Comparison of ENCODE assay signal across 21 cellular contexts in genomic region chr11:105265859-105266258, GRCh38.
A peak's percentile ranks its signal among the peaks of the same experiment; 100 is the strongest.
DNase-seq lines count a peak whose midpoint lies in the region; TF ChIP-seq lines count a peak whose summit lies in the region.
"Had no signal": no experiment of that assay in that cellular context is flagged by ENCODE, and none has a peak within 500 bp of the region (broad histone marks: within the 10 kb centered on the region; RNA-seq: fewer than 3 reads in every experiment).

No MANE protein-coding gene starts in this region.

- H3K27me3 ChIP-seq in esophagus squamous epithelium (no peaks in the 10 kb centered on the region), vagina (no peaks in the 10 kb centered on the region)
- H3K27me3 ChIP-seq: BE2C, SJSA1 had no signal

- WGBS in esophagus squamous epithelium, 2 donors = 30 to 33% methylated on average over 1 of the region's 1 CpG

- TF ChIP-seq CTCF in astrocyte of the spinal cord (IDR thresholded peaks at IDR 0.05; ENCODE audit: low read depth, low read length) (no peak), esophagus squamous epithelium (IDR thresholded peaks at IDR 0.05) (no peak), vagina (IDR thresholded peaks at IDR 0.05) (no peak)

- in situ Hi-C loops in astrocyte of the spinal cord (cut with HindIII; ENCODE audit: low sequenced_read_pairs) = no loop called here

- TF ChIP-seq POLR2A in esophagus squamous epithelium (IDR thresholded peaks at IDR 0.05) (no peak), vagina (IDR thresholded peaks at IDR 0.05) (no peak)

- no peak overlapping the region for H3K4me3 ChIP-seq in astrocyte of the spinal cord (ENCODE audit: low read depth, low read length)
- no peak overlapping the region for H3K4me3 ChIP-seq in esophagus squamous epithelium
- no peak overlapping the region for H3K4me3 ChIP-seq in vagina
- H3K4me3 ChIP-seq: lower lobe of right lung, SJSA1, skin epidermis had no signal

- H3K27ac ChIP-seq in esophagus squamous epithelium = no peak overlapping the region
- no peak overlapping the region for H3K27ac ChIP-seq in vagina
- H3K27ac ChIP-seq: lower lobe of right lung, SJSA1, skin epidermis had no signal

- DNase-seq in EL (peak; percentile 14), HT1080 (ENCODE audit: low read depth) (peak; percentile 50), astrocyte of the spinal cord (ENCODE audit: low read depth, low spot score) (peak; percentile 34), fibroblast of the conjunctiva (ENCODE audit: low read depth) (peak; percentile 13), esophagus squamous epithelium (lab: John Stamatoyannopoulos, UW) (no peak), vagina (ENCODE audit: extremely low spot score in 2 of 2) (no peak), islet precursor cell (no peak), SHP77 (lab: John Stamatoyannopoulos, UW) (no peak)
- DNase-seq: activated CD4-positive, alpha-beta T cell treated with anti-CD3 and anti-CD28 coated beads, Interleukin-2, amount 10 ng/mL, durations not matched to agents 24 days and 14 days; activated T-cell treated with anti-CD3 and anti-CD28 coated beads, Interleukin-2, amount 50 U/mL, for 1 hour; BE2C; DMS 273 treated with DMSO at 0.1 percent for 48 hours; lower lobe of right lung; naive thymus-derived CD4-positive, alpha-beta T cell; NCI-H1092; NCI-H2171 treated with DMSO at 0.1 percent for 48 hours; posterior cingulate gyrus; stimulated activated naive B cell treated with anti-CD40 and anti-IgM and Interleukin-4, amounts not matched to agents 10 μg/mL and 1 μg/mL and 100 μg/mL, for 72 hours; T1000 had no signal

- H3K4me1 ChIP-seq in esophagus squamous epithelium (no peaks in the 10 kb centered on the region), vagina (no peaks in the 10 kb centered on the region)
- H3K4me1 ChIP-seq: BE2C, lower lobe of right lung had no signal

- no peaks in the 10 kb centered on the region for H3K36me3 ChIP-seq in esophagus squamous epithelium
- H3K36me3 ChIP-seq in vagina = no peaks in the 10 kb centered on the region
- H3K36me3 ChIP-seq: BE2C, lower lobe of right lung, SJSA1 had no signal

- no peaks in the 10 kb centered on the region for H3K9me3 ChIP-seq in esophagus squamous epithelium
- H3K9me3 ChIP-seq in vagina = no peaks in the 10 kb centered on the region
- H3K9me3 ChIP-seq: BE2C, lower lobe of right lung, SJSA1 had no signal

- intact Hi-C loops in esophagus squamous epithelium (cut with DNase I) = no loop called here
- intact Hi-C loops in vagina (cut with DNase I) = no loop called here

Comparison
In these comparisons a context has a peak if more than half of its experiments do, and no peak if none do; other contexts are left out.
1. DNase-seq: peak in EL (single experiment), HT1080 (single experiment), astrocyte of the spinal cord (single experiment) and fibroblast of the conjunctiva (single experiment); none in esophagus squamous epithelium (single experiment), vagina (0 of 2), islet precursor cell (single experiment) and SHP77 (0 of 2).